10 cellular contexts compared by ENCODE assay signal in genomic region chr16:4679854-4680636, GRCh38. TPM values are rescaled to one million over a fixed set of nuclear protein-coding genes. Genes with fewer than 3 reads are reported as not detected.
DNase-seq lines count a peak whose midpoint lies in the region; ATAC-seq and TF ChIP-seq lines count a peak whose summit lies in the region.
"Had no signal": no experiment of that assay in that cellular context is flagged by ENCODE, and none has a peak within 500 bp of the region (broad histone marks: within the 10 kb centered on the region; RNA-seq: fewer than 3 reads in every experiment).

No MANE protein-coding gene starts in this region.

- peaks cover 60% of the 10 kb centered on the region for H4K20me1 ChIP-seq in smooth muscle cell (ENCODE audit: low read depth)

- WGBS in aorta, 2 donors = 83 to 86% methylated on average over 47 of the region's 47 CpGs
- WGBS in smooth muscle cell (ENCODE audit: low lambda C conversion rate) = 77% methylated on average over 47 of the region's 47 CpGs

- no peaks in the 10 kb centered on the region for H3K27me3 Mint-ChIP-seq in activated naive CD8-positive, alpha-beta T cell treated with anti-CD3 and anti-CD28 coated beads for 36 hours
- no peaks in the 10 kb centered on the region for H3K27me3 Mint-ChIP-seq in activated naive CD8-positive, alpha-beta T cell treated with anti-CD3 and anti-CD28 coated beads, Interleukin-2, amount 50 U/mL, for 24 hours

- no peak overlapping the region for H3K4me3 Mint-ChIP-seq in activated naive CD8-positive, alpha-beta T cell treated with anti-CD3 and anti-CD28 coated beads for 36 hours
- no peak overlapping the region for H3K4me3 Mint-ChIP-seq in activated naive CD8-positive, alpha-beta T cell treated with anti-CD3 and anti-CD28 coated beads, Interleukin-2, amount 50 U/mL, for 24 hours
- H3K4me3 Mint-ChIP-seq: CD8-positive, alpha-beta memory T cell had no signal

- H3K9ac ChIP-seq in mucosa of stomach (ENCODE audit: low read length) (peak overlapping the region; percentile 65), smooth muscle cell (ENCODE audit: low read depth) (no peak overlapping the region)

- H3K36me3 ChIP-seq in mucosa of stomach (ENCODE audit: control insufficient read depth, insufficient read depth, low read length) = peaks cover 8% of the 10 kb centered on the region
- H3K36me3 ChIP-seq in aorta (ENCODE audit: control insufficient read depth in 1 of 2, insufficient read depth in 2 of 2, low read length in 1 of 2) = peaks cover 0 to 4% of the 10 kb centered on the region in 2 donors
- H3K36me3 ChIP-seq in smooth muscle cell (ENCODE audit: low read depth) = no peaks in the 10 kb centered on the region

- H3K27ac Mint-ChIP-seq in activated naive CD8-positive, alpha-beta T cell treated with anti-CD3 and anti-CD28 coated beads for 36 hours = peak overlapping the region; percentile 48
- H3K27ac Mint-ChIP-seq in activated naive CD8-positive, alpha-beta T cell treated with anti-CD3 and anti-CD28 coated beads, Interleukin-2, amount 50 U/mL, for 24 hours = no peak overlapping the region

- DNase-seq in activated naive CD8-positive, alpha-beta T cell treated with anti-CD3 and anti-CD28 coated beads for 36 hours = no peak
- DNase-seq in activated naive CD8-positive, alpha-beta T cell treated with anti-CD3 and anti-CD28 coated beads, Interleukin-2, amount 50 U/mL, for 24 hours = no peak
- DNase-seq in dermis microvascular lymphatic vessel endothelial cell (ENCODE audit: low read depth in 2 of 2) = peak; percentile 54 to 80
- peak; percentile 86 to 90 for DNase-seq in aorta
- no peak for DNase-seq in smooth muscle cell (lab: John Stamatoyannopoulos, UW; ENCODE audit: unreplicated experiment)
- no peak for DNase-seq in NCI-H2081 treated with DMSO at 0.1 percent for 48 hours (lab: John Stamatoyannopoulos, UW)
- DNase-seq in NCI-H2107 treated with DMSO at 0.1 percent for 48 hours (lab: John Stamatoyannopoulos, UW; ENCODE audit: unreplicated experiment) = no peak
- DNase-seq: H7 had no signal

- intact Hi-C loops in aorta (cut with DNase I) = no loop called here

- H3K9me3 ChIP-seq in mucosa of stomach (ENCODE audit: control insufficient read depth, low read length) (no peaks in the 10 kb centered on the region), aorta (ENCODE audit: control insufficient read depth, low read length) (no peaks in the 10 kb centered on the region), smooth muscle cell (replicated peaks; ENCODE audit: low read depth) (no peaks in the 10 kb centered on the region)

- H3K27me3 ChIP-seq in mucosa of stomach (ENCODE audit: control insufficient read depth, insufficient read depth, low read length) (no peaks in the 10 kb centered on the region), aorta (ENCODE audit: control insufficient read depth in 1 of 2, insufficient read depth in 2 of 2, low read length in 1 of 2) (no peaks in the 10 kb centered on the region), smooth muscle cell (ENCODE audit: low read depth) (no peaks in the 10 kb centered on the region)

- no peak for ATAC-seq in activated naive CD8-positive, alpha-beta T cell treated with anti-CD3 and anti-CD28 coated beads, Interleukin-2, amount 50 U/mL, for 24 hours
- ATAC-seq in aorta (ENCODE audit: low FRiP score) = peak; percentile 47

- no peak for TF ChIP-seq CTCF in smooth muscle cell (IDR thresholded peaks at IDR 0.05; ENCODE audit: borderline replicate concordance, insufficient read depth, poor library complexity, severe bottlenecking)

- H3K4me1 Mint-ChIP-seq in activated naive CD8-positive, alpha-beta T cell treated with anti-CD3 and anti-CD28 coated beads for 36 hours = peaks cover 40% of the 10 kb centered on the region
- H3K4me1 Mint-ChIP-seq in activated naive CD8-positive, alpha-beta T cell treated with anti-CD3 and anti-CD28 coated beads, Interleukin-2, amount 50 U/mL, for 24 hours = peaks cover 40% of the 10 kb centered on the region

- H3K9me3 Mint-ChIP-seq in activated naive CD8-positive, alpha-beta T cell treated with anti-CD3 and anti-CD28 coated beads for 36 hours = no peaks in the 10 kb centered on the region
- H3K9me3 Mint-ChIP-seq in activated naive CD8-positive, alpha-beta T cell treated with anti-CD3 and anti-CD28 coated beads, Interleukin-2, amount 50 U/mL, for 24 hours = no peaks in the 10 kb centered on the region
- H3K9me3 Mint-ChIP-seq: CD8-positive, alpha-beta memory T cell had no signal

- H3K27ac ChIP-seq in aorta (ENCODE audit: low read depth in 1 of 2, low read length in 2 of 2) = no peak overlapping the region
- no peak overlapping the region for H3K27ac ChIP-seq in smooth muscle cell (ENCODE audit: low read depth)

- H3K4me2 ChIP-seq in smooth muscle cell = no peak overlapping the region

- no peaks in the 10 kb centered on the region for H3K79me2 ChIP-seq in smooth muscle cell (ENCODE audit: low read depth)

- H3K4me1 ChIP-seq in mucosa of stomach (ENCODE audit: control insufficient read depth, insufficient read depth, low read length) = peaks cover 45% of the 10 kb centered on the region
- H3K4me1 ChIP-seq in aorta (ENCODE audit: control insufficient read depth in 1 of 2, insufficient read depth in 2 of 2, low read length in 2 of 2) = no peaks in the 10 kb centered on the region
- no peaks in the 10 kb centered on the region for H3K4me1 ChIP-seq in smooth muscle cell (ENCODE audit: low read depth)

- H3K4me3 ChIP-seq in mucosa of stomach (ENCODE audit: low read length) = peak overlapping the region; percentile 23
- no peak overlapping the region for H3K4me3 ChIP-seq in aorta (ENCODE audit: low read length in 2 of 2)
- H3K4me3 ChIP-seq in smooth muscle cell = no peak overlapping the region

- H3K36me3 Mint-ChIP-seq in activated naive CD8-positive, alpha-beta T cell treated with anti-CD3 and anti-CD28 coated beads for 36 hours = peaks cover 20% of the 10 kb centered on the region
- H3K36me3 Mint-ChIP-seq in activated naive CD8-positive, alpha-beta T cell treated with anti-CD3 and anti-CD28 coated beads, Interleukin-2, amount 50 U/mL, for 24 hours (ENCODE audit: low read depth) = peaks cover 7% of the 10 kb centered on the region

- H3F3A ChIP-seq in smooth muscle cell (ENCODE audit: low read depth) = no peaks in the 10 kb centered on the region

- H2AFZ ChIP-seq in smooth muscle cell (ENCODE audit: low read depth) = no peak overlapping the region

RNA-seq across cellular contexts. Expression of gene NUDT16L1, which starts 13.3 kb away (rescaled TPM):
- 10 to 100 TPM; 26.5 to 29.1 TPM for total RNA-seq in activated naive CD8-positive, alpha-beta T cell treated with anti-CD3 and anti-CD28 coated beads for 36 hours
- total RNA-seq in dermis microvascular lymphatic vessel endothelial cell (24.1 and 33.3 TPM in 2 replicates), aorta (10 to 100 TPM; 11.1 to 16.2 TPM), smooth muscle cell (15.4 and 17.6 TPM in 2 replicates)
- polyA plus RNA-seq in aorta (10 to 100 TPM; 25.2 to 28.3 TPM), smooth muscle cell (47.6 and 48.3 TPM in 2 replicates)

RNA-seq across cellular contexts. Expression of gene ANKS3, which starts 54.0 kb away (rescaled TPM):
- total RNA-seq in activated naive CD8-positive, alpha-beta T cell treated with anti-CD3 and anti-CD28 coated beads for 36 hours = 10 to 100 TPM; 12.1 to 16.1 TPM
- total RNA-seq in dermis microvascular lymphatic vessel endothelial cell (9.0 and 15.0 TPM in 2 replicates), aorta (10 to 100 TPM; 21.7 to 36.7 TPM), smooth muscle cell (6.3 and 15.6 TPM in 2 replicates)
- polyA plus RNA-seq in aorta (10 to 100 TPM in 1 of 2 donors, 1 to 10 TPM in 1; 6.3 to 79.5 TPM), smooth muscle cell (15.3 and 22.5 TPM in 2 replicates)

RNA-seq across cellular contexts. Expression of gene DNAAF8, which starts 54.3 kb away (rescaled TPM):
- under 1 TPM; 0.10 to 0.62 TPM for total RNA-seq in activated naive CD8-positive, alpha-beta T cell treated with anti-CD3 and anti-CD28 coated beads for 36 hours
- total RNA-seq in dermis microvascular lymphatic vessel endothelial cell = 0.13 TPM in 2 replicates
- under 1 TPM in 1 of 2 donors, not detected in 1; 0.24 TPM for total RNA-seq in aorta
- polyA plus RNA-seq in aorta = under 1 TPM in 1 of 2 donors, not detected in 1; 0.49 TPM
- 0.22 TPM in 1 of 2 replicates, not detected in the other for total RNA-seq in smooth muscle cell
- 1.1 and 2.9 TPM in 2 replicates for polyA plus RNA-seq in smooth muscle cell

RNA-seq across cellular contexts. Expression of gene MGRN1, which starts 55.4 kb away (rescaled TPM):
- total RNA-seq in activated naive CD8-positive, alpha-beta T cell treated with anti-CD3 and anti-CD28 coated beads for 36 hours = 10 to 100 TPM; 63.7 to 64.3 TPM
- total RNA-seq in dermis microvascular lymphatic vessel endothelial cell = 14.2 and 22.6 TPM in 2 replicates
- 10 to 100 TPM; 64.3 to 77.7 TPM for total RNA-seq in aorta
- polyA plus RNA-seq in aorta = 10 to 100 TPM; 15.4 to 21.5 TPM
- total RNA-seq in smooth muscle cell = 16.4 and 22.0 TPM in 2 replicates
- polyA plus RNA-seq in smooth muscle cell = 23.2 and 25.4 TPM in 2 replicates

Comparison
In these comparisons a context has a peak if more than half of its experiments do, and no peak if none do; other contexts are left out.
1. DNase-seq: peak in dermis microvascular lymphatic vessel endothelial cell (2 of 2) and aorta (2 of 2); none in activated naive CD8-positive, alpha-beta T cell treated with anti-CD3 and anti-CD28 coated beads for 36 hours (single experiment), activated naive CD8-positive, alpha-beta T cell treated with anti-CD3 and anti-CD28 coated beads, Interleukin-2, amount 50 U/mL, for 24 hours (single experiment), smooth muscle cell (single experiment), NCI-H2081 treated with DMSO at 0.1 percent for 48 hours (single experiment) and NCI-H2107 treated with DMSO at 0.1 percent for 48 hours (single experiment).